27 cellular contexts compared by ENCODE assay signal in genomic region chr6:155629652-155630051, GRCh38.
"Had no signal": no experiment of that assay in that cellular context is flagged by ENCODE, and none has a peak within 500 bp of the region (broad histone marks: within the 10 kb centered on the region; RNA-seq: fewer than 3 reads in every experiment).

No MANE protein-coding gene starts in this region.

- H3K27ac ChIP-seq: adrenal gland, SJCRH30, WERI-Rb-1 had no signal

- DNase-seq: activated CD4-positive, alpha-beta T cell treated with anti-CD3 and anti-CD28 coated beads for 36 hours; activated CD4-positive, alpha-beta T cell treated with anti-CD3 and anti-CD28 coated beads, Interleukin-2, amount 50 U/mL, for 1 hour; activated CD8-positive, alpha-beta memory T cell treated with anti-CD3 and anti-CD28 coated beads, Interleukin-2, amount 50 U/mL, for 48 hours; activated CD8-positive, alpha-beta T cell treated with anti-CD3 and anti-CD28 coated beads, Interleukin-2, amount 10 ng/mL, durations not matched to agents 7 days and 5 days; activated effector memory CD4-positive, alpha-beta T cell treated with anti-CD3 and anti-CD28 coated beads, Interleukin-2, amount 50 U/mL, for 16 hours; activated naive CD4-positive, alpha-beta T cell treated with Interleukin-2 at 50 U/mL for 16 hours; activated naive CD8-positive, alpha-beta T cell treated with anti-CD3 and anti-CD28 coated beads for 36 hours; activated T-cell treated with anti-CD3 and anti-CD28 coated beads, Interleukin-2, amount 50 U/mL, for 1 hour; adrenal gland; anterior cingulate cortex; MG63; MV-4-11; NCI-H1092 treated with DMSO at 0.1 percent for 48 hours; NCI-H1436; NCI-H1694 treated with DMSO at 0.1 percent for 48 hours; NCI-H2029 treated with DMSO at 0.1 percent for 48 hours; NCI-H510A treated with DMSO at 0.1 percent for 48 hours; NCI-H69; NK-92 treated with Interleukin-12 subunit alpha and Interleukin-12 subunit beta, amount 100 ng/mL, for 24 hours; OCI-M1; RPMI8226; SJCRH30; SK-N-SH; T-helper 1 cell; WERI-Rb-1 had no signal

- H3K9ac ChIP-seq: SK-N-SH had no signal

- H3K36me3 ChIP-seq: adrenal gland, MG63, SJCRH30, WERI-Rb-1 had no signal

- H3K27me3 ChIP-seq: adrenal gland, MG63, SJCRH30 had no signal

- H3K4me3 ChIP-seq: adrenal gland, MG63, SJCRH30 had no signal

- H3K4me2 ChIP-seq: SK-N-SH had no signal

- H3K9me3 ChIP-seq: adrenal gland, MG63, SJCRH30, SK-N-SH had no signal

- H3K4me1 ChIP-seq: adrenal gland, SJCRH30 had no signal

- ATAC-seq: activated CD4-positive, alpha-beta T cell treated with anti-CD3 and anti-CD28 coated beads for 36 hours; activated CD8-positive, alpha-beta T cell treated with anti-CD3 and anti-CD28 coated beads, Interleukin-2, amount 10 ng/mL, durations not matched to agents 7 days and 5 days; Panc1; Right ventricle myocardium inferior had no signal
